In genomic region chr2:64325852-64326577, GRCh38 we compare ENCODE assay signal across 8 cellular contexts.
DNase-seq lines count a peak whose midpoint lies in the region; ATAC-seq and TF ChIP-seq lines count a peak whose summit lies in the region.

No MANE protein-coding gene starts in this region.

- POLR2A ChIA-PET in T-cell (lab: Charles Lee) (interaction anchor here (0.5 to 0.6 kb wide), 2 partner anchors 293 to 652 kb away, joined by 3 to 7 read pairs; no protein-coding TSS in a partner anchor), Caco-2 (lab: Charles Lee) (interaction anchor here (0.5 kb wide), 1 partner anchor 363 kb away, joined by 3 read pairs; no protein-coding TSS in a partner anchor)

- H3K36me3 ChIP-seq in Caco-2 (ENCODE audit: control insufficient read depth, insufficient read depth, low read length), result no peaks in the 10 kb centered on the region

- H3K27me3 Mint-ChIP-seq in T-cell, result no peaks in the 10 kb centered on the region
- H3K27me3 Mint-ChIP-seq in type B pancreatic cell, result no peaks in the 10 kb centered on the region
- no peaks in the 10 kb centered on the region for H3K27me3 Mint-ChIP-seq in Caco-2 (ENCODE audit: insufficient read depth, unreplicated experiment)

- H3K4me3 Mint-ChIP-seq in T-cell (peak overlapping the region; percentile 62 to 74 (median 73)), type B pancreatic cell (no peak overlapping the region), Caco-2 (ENCODE audit: unreplicated experiment) (no peak overlapping the region)

- H3K4me1 Mint-ChIP-seq in T-cell (peaks cover 48 to 65% (median 59%) of the 10 kb centered on the region in 3 donors), type B pancreatic cell (ENCODE audit: unreplicated experiment) (peaks cover 39% of the 10 kb centered on the region), Caco-2 (ENCODE audit: low read depth, unreplicated experiment) (peaks cover 30% of the 10 kb centered on the region)

- DNase-seq in GM12865 (ENCODE audit: low read depth) (peak; percentile 97), T-cell (peak in 32 of 34 experiments; percentile 4 to 53 (median 32)), type B pancreatic cell (ENCODE audit: extremely low spot score, unreplicated experiment) (no peak), AG08395 (ENCODE audit: low spot score) (no peak), Caco-2 (no peak), cerebellar cortex (ENCODE audit: low spot score) (no peak)
- DNase-seq in effector CD4-positive, alpha-beta T cell, result peak; percentile 33

- H3K4me1 ChIP-seq in Caco-2, result peaks cover 9% of the 10 kb centered on the region

- CTCF ChIA-PET in T-cell (lab: Charles Lee) (interaction anchor here in 1 of 2 donors (0.6 to 7.0 kb wide), 9 partner anchors 126 to 480 kb away, joined by 3 to 185 read pairs (median 4); partner anchors contain the start of gene AFTPH), Caco-2 (lab: Charles Lee) (no interaction called here)

- ATAC-seq in GM21737 (IDR thresholded peaks at IDR 0.05; ENCODE audit: unreplicated experiment) (peak; percentile 84), T-cell (replicated peaks in 1 of 4) (peak; percentile 81 to 89 (median 88))

- H3K9me3 Mint-ChIP-seq in T-cell (peaks cover 0 to under 1% (median 0%) of the 10 kb centered on the region in 3 donors), type B pancreatic cell (no peaks in the 10 kb centered on the region), Caco-2 (ENCODE audit: unreplicated experiment) (no peaks in the 10 kb centered on the region)

- H3K27ac Mint-ChIP-seq in T-cell (peak overlapping the region; percentile 98 to 99), type B pancreatic cell (no peak overlapping the region), Caco-2 (ENCODE audit: unreplicated experiment) (no peak overlapping the region)

- TF ChIP-seq CTCF in GM12865 (IDR thresholded peaks at IDR 0.05; ENCODE audit: insufficient read depth, low read depth, low read length, missing control alignments) (no peak), type B pancreatic cell (conservative IDR thresholded peaks at IDR 0.05) (no peak), Caco-2 (IDR thresholded peaks at IDR 0.05; ENCODE audit: insufficient read depth in 1 of 2, low read depth in 1 of 2, low read length in 1 of 2, severe bottlenecking in 1 of 2, unreplicated experiment in 1 of 2) (no peak)

- H3K27me3 ChIP-seq in Caco-2 (replicated peaks; ENCODE audit: control insufficient read depth, insufficient read depth, low read length), result no peaks in the 10 kb centered on the region

- H3K36me3 Mint-ChIP-seq in T-cell (no peaks in the 10 kb centered on the region), type B pancreatic cell (no peaks in the 10 kb centered on the region), Caco-2 (ENCODE audit: insufficient read depth, unreplicated experiment) (no peaks in the 10 kb centered on the region)

- intact Hi-C loops in Caco-2 (cut with micrococcal nuclease; ENCODE audit: unreplicated experiment), result no loop called here

- H3K9me3 ChIP-seq in Caco-2, result no peaks in the 10 kb centered on the region

- H3K4me3 ChIP-seq in GM12865 (ENCODE audit: low read depth, low read length) (peak overlapping the region; percentile 28), Caco-2 (ENCODE audit: low read depth, low read length) (no peak overlapping the region)

- no TSS peak for BruUV-seq in Caco-2 (replicated peaks; lab: Mats Ljungman, UMichigan)

Comparison
In these comparisons a context has a peak if more than half of its experiments do, and no peak if none do; other contexts are left out.
1. DNase-seq: peak in GM12865 (single experiment), T-cell (32 of 34) and effector CD4-positive, alpha-beta T cell (single experiment); none in type B pancreatic cell (single experiment), AG08395 (single experiment), Caco-2 (0 of 2) and cerebellar cortex (single experiment).
2. H3K27ac Mint-ChIP-seq: peak in T-cell (2 of 2); none in type B pancreatic cell (single experiment) and Caco-2 (single experiment).
3. H3K4me3 Mint-ChIP-seq: peak in T-cell (3 of 3); none in type B pancreatic cell (single experiment) and Caco-2 (single experiment).